ENCODE assay signal across 1 cellular context in the genomic region with DNA sequence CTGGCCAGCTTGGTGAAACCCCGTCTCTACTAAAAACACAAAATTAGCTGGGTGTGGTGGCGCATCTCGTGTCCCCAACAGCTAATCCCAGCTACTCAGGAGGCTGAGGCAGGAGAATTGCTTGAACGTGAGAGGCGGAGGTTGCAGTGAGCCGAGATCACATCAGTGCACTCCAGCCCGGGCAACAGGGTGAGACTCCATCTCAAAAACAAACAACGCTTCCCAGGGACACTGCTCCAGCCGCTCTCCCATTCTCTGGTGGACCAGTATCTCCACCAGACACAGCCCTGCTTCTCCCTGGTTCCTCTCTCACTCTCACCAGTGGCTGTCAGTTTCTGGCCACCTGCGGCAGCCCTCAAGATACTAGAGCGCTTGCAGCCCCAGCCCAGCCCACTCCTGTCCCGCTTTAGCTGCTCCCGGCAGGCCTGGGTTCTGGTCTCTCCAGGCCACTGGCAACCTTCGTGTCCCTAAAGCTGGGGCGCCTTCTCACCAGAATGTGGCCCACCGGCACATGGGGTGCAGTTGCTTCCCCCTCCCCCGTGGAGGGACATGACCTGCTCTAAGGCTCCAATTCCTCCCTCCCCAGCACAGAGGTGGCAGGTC.
TF ChIP-seq lines count a peak whose summit lies in the region.

No MANE protein-coding gene starts in this region.

TF ChIP-seq in HCT116, 20 proteins besides CTCF, POLR2A, EP300 and RAD21:
- TF ChIP-seq CEBPB (IDR thresholded peaks at IDR 0.05; ENCODE audit: low read depth) (no peak), POLR2AphosphoS5 (IDR thresholded peaks at IDR 0.05; ENCODE audit: low read depth, low read length) (no peak), SIN3A (IDR thresholded peaks at IDR 0.05; ENCODE audit: low read depth) (no peak), ZNF274 (IDR thresholded peaks at IDR 0.05; ENCODE audit: low read depth, low read length) (no peak), EZH2phosphoT487 (IDR thresholded peaks at IDR 0.05; ENCODE audit: borderline replicate concordance) (no peak), CBX3 (IDR thresholded peaks at IDR 0.05; ENCODE audit: low read depth) (no peak), FOSL1 (IDR thresholded peaks at IDR 0.05; ENCODE audit: low read depth) (no peak), EZH2 (IDR thresholded peaks at IDR 0.05) (no peak), ELF1 (IDR thresholded peaks at IDR 0.05; ENCODE audit: borderline replicate concordance, low read depth) (no peak), JUND (IDR thresholded peaks at IDR 0.05) (no peak), TCF7L2 (IDR thresholded peaks at IDR 0.05; ENCODE audit: borderline replicate concordance, extremely low read depth, insufficient read depth, insufficient read length) (no peak), SRF (IDR thresholded peaks at IDR 0.05; ENCODE audit: low read depth) (no peak), ZFX (IDR thresholded peaks at IDR 0.05) (no peak), SP1 (IDR thresholded peaks at IDR 0.05; ENCODE audit: low read depth) (no peak)
- TF ChIP-seq, protein P1, sequence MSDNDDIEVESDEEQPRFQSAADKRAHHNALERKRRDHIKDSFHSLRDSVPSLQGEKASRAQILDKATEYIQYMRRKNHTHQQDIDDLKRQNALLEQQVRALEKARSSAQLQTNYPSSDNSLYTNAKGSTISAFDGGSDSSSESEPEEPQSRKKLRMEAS (IDR thresholded peaks at IDR 0.05), result no peak
- TF ChIP-seq, protein P2, sequence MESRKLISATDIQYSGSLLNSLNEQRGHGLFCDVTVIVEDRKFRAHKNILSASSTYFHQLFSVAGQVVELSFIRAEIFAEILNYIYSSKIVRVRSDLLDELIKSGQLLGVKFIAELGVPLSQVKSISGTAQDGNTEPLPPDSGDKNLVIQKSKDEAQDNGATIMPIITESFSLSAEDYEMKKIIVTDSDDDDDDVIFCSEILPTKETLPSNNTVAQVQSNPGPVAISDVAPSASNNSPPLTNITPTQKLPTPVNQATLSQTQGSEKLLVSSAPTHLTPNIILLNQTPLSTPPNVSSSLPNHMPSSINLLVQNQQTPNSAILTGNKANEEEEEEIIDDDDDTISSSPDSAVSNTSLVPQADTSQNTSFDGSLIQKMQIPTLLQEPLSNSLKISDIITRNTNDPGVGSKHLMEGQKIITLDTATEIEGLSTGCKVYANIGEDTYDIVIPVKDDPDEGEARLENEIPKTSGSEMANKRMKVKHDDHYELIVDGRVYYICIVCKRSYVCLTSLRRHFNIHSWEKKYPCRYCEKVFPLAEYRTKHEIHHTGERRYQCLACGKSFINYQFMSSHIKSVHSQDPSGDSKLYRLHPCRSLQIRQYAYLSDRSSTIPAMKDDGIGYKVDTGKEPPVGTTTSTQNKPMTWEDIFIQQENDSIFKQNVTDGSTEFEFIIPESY (IDR thresholded peaks at IDR 0.05; ENCODE audit: extremely low read depth, insufficient replicate concordance, low read length), result no peak
- TF ChIP-seq, protein P3, sequence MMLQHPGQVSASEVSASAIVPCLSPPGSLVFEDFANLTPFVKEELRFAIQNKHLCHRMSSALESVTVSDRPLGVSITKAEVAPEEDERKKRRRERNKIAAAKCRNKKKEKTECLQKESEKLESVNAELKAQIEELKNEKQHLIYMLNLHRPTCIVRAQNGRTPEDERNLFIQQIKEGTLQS (IDR thresholded peaks at IDR 0.05), result no peak
